2 cellular contexts compared by ENCODE assay signal in the genomic region with DNA sequence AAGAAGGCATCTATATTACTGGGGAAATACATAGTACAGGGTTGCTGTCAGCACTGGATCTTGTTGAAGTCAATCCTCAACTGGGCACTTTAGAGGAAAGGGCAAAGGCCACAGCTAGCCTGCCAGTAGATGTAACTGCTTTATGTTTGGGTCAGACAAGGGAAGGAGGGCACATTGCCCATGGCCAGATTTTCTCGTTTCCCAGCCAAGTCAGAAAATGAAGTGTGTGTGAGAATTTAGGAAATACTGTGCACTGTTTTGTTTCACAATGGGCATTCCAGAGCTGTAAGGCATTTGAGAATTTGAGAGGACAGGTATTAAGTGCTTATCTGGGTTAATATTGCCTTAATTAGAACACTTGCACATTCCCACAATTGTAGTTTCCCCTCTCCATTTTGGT.
TF ChIP-seq lines count a peak whose summit lies in the region.

No MANE protein-coding gene starts in this region.

TF ChIP-seq in liver, 16 proteins besides CTCF, POLR2A, EP300 and RAD21:
- no peak for TF ChIP-seq EGR1 (IDR thresholded peaks at IDR 0.05; ENCODE audit: low read depth in 2 of 2)
- TF ChIP-seq TAF1 (conservative IDR thresholded peaks at IDR 0.05), result no peak
- TF ChIP-seq HNF4A (conservative IDR thresholded peaks at IDR 0.05), result peak; percentile 38 to 45
- peak in 1 of 2 donors; percentile 16 for TF ChIP-seq RXRA (IDR thresholded peaks at IDR 0.05)
- TF ChIP-seq, protein P1, sequence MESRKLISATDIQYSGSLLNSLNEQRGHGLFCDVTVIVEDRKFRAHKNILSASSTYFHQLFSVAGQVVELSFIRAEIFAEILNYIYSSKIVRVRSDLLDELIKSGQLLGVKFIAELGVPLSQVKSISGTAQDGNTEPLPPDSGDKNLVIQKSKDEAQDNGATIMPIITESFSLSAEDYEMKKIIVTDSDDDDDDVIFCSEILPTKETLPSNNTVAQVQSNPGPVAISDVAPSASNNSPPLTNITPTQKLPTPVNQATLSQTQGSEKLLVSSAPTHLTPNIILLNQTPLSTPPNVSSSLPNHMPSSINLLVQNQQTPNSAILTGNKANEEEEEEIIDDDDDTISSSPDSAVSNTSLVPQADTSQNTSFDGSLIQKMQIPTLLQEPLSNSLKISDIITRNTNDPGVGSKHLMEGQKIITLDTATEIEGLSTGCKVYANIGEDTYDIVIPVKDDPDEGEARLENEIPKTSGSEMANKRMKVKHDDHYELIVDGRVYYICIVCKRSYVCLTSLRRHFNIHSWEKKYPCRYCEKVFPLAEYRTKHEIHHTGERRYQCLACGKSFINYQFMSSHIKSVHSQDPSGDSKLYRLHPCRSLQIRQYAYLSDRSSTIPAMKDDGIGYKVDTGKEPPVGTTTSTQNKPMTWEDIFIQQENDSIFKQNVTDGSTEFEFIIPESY (IDR thresholded peaks at IDR 0.05), result no peak
- TF ChIP-seq HNF4G (IDR thresholded peaks at IDR 0.05), result no peak
- TF ChIP-seq ATF3 (IDR thresholded peaks at IDR 0.05), result no peak
- TF ChIP-seq FOXA1 (IDR thresholded peaks at IDR 0.05), result no peak

TF ChIP-seq in HepG2, 621 proteins besides CTCF, POLR2A, EP300 and RAD21:
- no peak for TF ChIP-seq ZBTB42 (CRISPR knock-in tag; IDR thresholded peaks at IDR 0.05)
- TF ChIP-seq ZNF230 (CRISPR knock-in tag; IDR thresholded peaks at IDR 0.05), result no peak
- no peak for TF ChIP-seq ZNF124 (CRISPR knock-in tag; IDR thresholded peaks at IDR 0.05)
- TF ChIP-seq FLYWCH1 (CRISPR knock-in tag; IDR thresholded peaks at IDR 0.05), result no peak
- TF ChIP-seq ZNF331 (CRISPR knock-in tag; IDR thresholded peaks at IDR 0.05), result no peak
- TF ChIP-seq RFX1 (IDR thresholded peaks at IDR 0.05), result no peak
- no peak for TF ChIP-seq ZNF34 (CRISPR knock-in tag; IDR thresholded peaks at IDR 0.05; ENCODE audit: borderline replicate concordance)
- TF ChIP-seq, protein P2, sequence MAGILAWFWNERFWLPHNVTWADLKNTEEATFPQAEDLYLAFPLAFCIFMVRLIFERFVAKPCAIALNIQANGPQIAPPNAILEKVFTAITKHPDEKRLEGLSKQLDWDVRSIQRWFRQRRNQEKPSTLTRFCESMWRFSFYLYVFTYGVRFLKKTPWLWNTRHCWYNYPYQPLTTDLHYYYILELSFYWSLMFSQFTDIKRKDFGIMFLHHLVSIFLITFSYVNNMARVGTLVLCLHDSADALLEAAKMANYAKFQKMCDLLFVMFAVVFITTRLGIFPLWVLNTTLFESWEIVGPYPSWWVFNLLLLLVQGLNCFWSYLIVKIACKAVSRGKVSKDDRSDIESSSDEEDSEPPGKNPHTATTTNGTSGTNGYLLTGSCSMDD (CRISPR knock-in tag; IDR thresholded peaks at IDR 0.05), result no peak
- TF ChIP-seq TBP (CRISPR knock-in tag; IDR thresholded peaks at IDR 0.05), result no peak
- no peak for TF ChIP-seq ZNF543 (CRISPR knock-in tag; IDR thresholded peaks at IDR 0.05)
- no peak for TF ChIP-seq RNF219 (CRISPR knock-in tag; IDR thresholded peaks at IDR 0.05)
- no peak for TF ChIP-seq ZNF775 (CRISPR knock-in tag; IDR thresholded peaks at IDR 0.05; ENCODE audit: borderline replicate concordance)
- TF ChIP-seq, protein P3, sequence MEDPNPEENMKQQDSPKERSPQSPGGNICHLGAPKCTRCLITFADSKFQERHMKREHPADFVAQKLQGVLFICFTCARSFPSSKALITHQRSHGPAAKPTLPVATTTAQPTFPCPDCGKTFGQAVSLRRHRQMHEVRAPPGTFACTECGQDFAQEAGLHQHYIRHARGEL (CRISPR knock-in tag; IDR thresholded peaks at IDR 0.05), result no peak
- TF ChIP-seq TERF1 (CRISPR knock-in tag; IDR thresholded peaks at IDR 0.05), result no peak
